1 cellular context compared by ENCODE assay signal in the genomic region with DNA sequence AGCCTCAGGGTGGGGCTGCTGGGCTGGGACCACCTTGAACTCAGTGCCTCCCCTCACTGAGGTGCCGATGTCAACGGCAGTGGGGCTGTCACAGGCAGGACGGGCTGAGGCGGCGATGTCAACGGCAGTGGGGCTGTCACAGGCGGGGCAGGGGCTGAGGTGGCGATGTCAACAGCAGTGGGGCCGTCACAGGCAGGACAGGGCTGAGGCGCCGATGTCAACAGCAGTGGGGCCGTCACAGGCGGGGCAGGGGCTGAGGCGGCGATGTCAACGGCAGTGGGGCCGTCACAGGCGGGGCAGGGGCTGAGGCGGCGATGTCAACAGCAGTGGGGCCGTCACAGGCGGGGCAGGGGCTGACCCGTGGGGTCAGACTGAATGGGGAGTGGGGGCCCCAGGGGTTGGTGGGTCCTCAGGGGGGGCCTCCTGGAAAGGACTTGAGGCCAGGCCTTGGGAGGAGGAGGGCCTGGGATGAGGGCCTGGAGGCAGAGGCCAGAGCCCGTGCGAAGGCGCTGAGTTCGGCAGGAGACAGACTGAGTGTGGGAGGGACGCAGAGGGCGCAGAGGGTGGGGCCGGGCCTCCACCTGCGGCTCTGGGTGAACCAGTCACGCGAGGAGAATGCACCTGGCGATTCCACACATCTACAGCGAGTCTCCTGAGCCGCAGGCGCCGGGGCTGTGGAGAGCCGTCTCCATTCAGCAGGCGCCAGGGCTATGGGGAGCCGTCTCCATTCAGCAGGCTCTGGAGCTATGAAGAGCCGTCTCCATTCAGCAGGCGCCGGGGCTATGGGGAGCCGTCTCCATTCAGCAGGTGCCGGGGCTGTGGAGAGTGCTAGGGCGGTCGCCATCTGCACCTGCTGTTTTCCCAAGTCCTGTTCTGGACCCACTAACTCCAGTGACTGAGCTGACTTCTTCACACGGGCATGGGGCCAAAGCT.
TF ChIP-seq lines count a peak whose summit lies in the region.

No MANE protein-coding gene starts in this region.

TF ChIP-seq in GM23338, 12 proteins besides CTCF, POLR2A, EP300 and RAD21 (continued from another document):
- TF ChIP-seq, protein P1, sequence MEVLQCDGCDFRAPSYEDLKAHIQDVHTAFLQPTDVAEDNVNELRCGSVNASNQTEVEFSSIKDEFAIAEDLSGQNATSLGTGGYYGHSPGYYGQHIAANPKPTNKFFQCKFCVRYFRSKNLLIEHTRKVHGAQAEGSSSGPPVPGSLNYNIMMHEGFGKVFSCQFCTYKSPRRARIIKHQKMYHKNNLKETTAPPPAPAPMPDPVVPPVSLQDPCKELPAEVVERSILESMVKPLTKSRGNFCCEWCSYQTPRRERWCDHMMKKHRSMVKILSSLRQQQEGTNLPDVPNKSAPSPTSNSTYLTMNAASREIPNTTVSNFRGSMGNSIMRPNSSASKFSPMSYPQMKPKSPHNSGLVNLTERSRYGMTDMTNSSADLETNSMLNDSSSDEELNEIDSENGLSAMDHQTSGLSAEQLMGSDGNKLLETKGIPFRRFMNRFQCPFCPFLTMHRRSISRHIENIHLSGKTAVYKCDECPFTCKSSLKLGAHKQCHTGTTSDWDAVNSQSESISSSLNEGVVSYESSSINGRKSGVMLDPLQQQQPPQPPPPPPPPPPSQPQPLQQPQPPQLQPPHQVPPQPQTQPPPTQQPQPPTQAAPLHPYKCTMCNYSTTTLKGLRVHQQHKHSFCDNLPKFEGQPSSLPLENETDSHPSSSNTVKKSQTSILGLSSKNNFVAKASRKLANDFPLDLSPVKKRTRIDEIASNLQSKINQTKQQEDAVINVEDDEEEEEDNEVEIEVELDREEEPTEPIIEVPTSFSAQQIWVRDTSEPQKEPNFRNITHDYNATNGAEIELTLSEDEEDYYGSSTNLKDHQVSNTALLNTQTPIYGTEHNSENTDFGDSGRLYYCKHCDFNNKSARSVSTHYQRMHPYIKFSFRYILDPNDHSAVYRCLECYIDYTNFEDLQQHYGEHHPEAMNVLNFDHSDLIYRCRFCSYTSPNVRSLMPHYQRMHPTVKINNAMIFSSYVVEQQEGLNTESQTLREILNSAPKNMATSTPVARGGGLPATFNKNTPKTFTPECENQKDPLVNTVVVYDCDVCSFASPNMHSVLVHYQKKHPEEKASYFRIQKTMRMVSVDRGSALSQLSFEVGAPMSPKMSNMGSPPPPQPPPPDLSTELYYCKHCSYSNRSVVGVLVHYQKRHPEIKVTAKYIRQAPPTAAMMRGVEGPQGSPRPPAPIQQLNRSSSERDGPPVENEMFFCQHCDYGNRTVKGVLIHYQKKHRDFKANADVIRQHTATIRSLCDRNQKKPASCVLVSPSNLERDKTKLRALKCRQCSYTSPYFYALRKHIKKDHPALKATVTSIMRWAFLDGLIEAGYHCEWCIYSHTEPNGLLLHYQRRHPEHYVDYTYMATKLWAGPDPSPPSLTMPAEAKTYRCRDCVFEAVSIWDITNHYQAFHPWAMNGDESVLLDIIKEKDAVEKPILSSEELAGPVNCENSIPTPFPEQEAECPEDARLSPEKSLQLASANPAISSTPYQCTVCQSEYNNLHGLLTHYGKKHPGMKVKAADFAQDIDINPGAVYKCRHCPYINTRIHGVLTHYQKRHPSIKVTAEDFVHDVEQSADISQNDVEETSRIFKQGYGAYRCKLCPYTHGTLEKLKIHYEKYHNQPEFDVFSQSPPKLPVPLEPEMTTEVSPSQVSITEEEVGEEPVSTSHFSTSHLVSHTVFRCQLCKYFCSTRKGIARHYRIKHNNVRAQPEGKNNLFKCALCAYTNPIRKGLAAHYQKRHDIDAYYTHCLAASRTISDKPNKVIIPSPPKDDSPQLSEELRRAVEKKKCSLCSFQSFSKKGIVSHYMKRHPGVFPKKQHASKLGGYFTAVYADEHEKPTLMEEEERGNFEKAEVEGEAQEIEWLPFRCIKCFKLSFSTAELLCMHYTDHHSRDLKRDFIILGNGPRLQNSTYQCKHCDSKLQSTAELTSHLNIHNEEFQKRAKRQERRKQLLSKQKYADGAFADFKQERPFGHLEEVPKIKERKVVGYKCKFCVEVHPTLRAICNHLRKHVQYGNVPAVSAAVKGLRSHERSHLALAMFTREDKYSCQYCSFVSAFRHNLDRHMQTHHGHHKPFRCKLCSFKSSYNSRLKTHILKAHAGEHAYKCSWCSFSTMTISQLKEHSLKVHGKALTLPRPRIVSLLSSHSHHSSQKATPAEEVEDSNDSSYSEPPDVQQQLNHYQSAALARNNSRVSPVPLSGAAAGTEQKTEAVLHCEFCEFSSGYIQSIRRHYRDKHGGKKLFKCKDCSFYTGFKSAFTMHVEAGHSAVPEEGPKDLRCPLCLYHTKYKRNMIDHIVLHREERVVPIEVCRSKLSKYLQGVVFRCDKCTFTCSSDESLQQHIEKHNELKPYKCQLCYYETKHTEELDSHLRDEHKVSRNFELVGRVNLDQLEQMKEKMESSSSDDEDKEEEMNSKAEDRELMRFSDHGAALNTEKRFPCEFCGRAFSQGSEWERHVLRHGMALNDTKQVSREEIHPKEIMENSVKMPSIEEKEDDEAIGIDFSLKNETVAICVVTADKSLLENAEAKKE (CRISPR knock-in tag; IDR thresholded peaks at IDR 0.05): no peak
- no peak for TF ChIP-seq ZNF331 (CRISPR knock-in tag; IDR thresholded peaks at IDR 0.05; ENCODE audit: low read depth)
